In genomic region chr7:99665312-99665759, GRCh38 we compare ENCODE assay signal across 24 cellular contexts. TPM values are rescaled to one million over a fixed set of nuclear protein-coding genes. Genes with fewer than 3 reads are reported as not detected.
"Had no signal": no experiment of that assay in that cellular context is flagged by ENCODE, and none has a peak within 500 bp of the region (broad histone marks: within the 10 kb centered on the region; RNA-seq: fewer than 3 reads in every experiment).

No MANE protein-coding gene starts in this region.

- H3K9me3 Mint-ChIP-seq: activated CD4-positive, alpha-beta T cell treated with anti-CD3 and anti-CD28 coated beads, Interleukin-2, amount 10 ng/mL, durations not matched to agents 24 days and 14 days had no signal

- DNase-seq: activated CD4-positive, alpha-beta T cell treated with anti-CD3 and anti-CD28 coated beads, Interleukin-2, amount 10 ng/mL, durations not matched to agents 24 days and 14 days; activated effector memory CD4-positive, alpha-beta T cell treated with Interleukin-2 at 50 U/mL for 16 hours; activated T-cell treated with anti-CD3 and anti-CD28 coated beads for 4 hours; anterior cingulate cortex; caudate nucleus; foreskin melanocyte; kidney; left lung; mammary epithelial cell; nephron progenitor cell; nucleus accumbens; SIG-M5; stimulated activated CD4-positive, alpha-beta T cell treated with anti-CD3 and anti-CD28 coated beads, Interleukin-4, amount 100 ng/mL, for 4 hours; stimulated activated naive CD4-positive, alpha-beta T cell; substantia nigra; T-helper 1 cell; tibial artery had no signal

- ATAC-seq: left lung, sciatic nerve, SK-N-SH treated with all-trans-retinoic acid at 6 μM for 48 hours, WTC11 had no signal

- H3K27ac Mint-ChIP-seq: activated CD4-positive, alpha-beta T cell treated with anti-CD3 and anti-CD28 coated beads, Interleukin-2, amount 10 ng/mL, durations not matched to agents 24 days and 14 days; brain; nephron progenitor cell; WTC11 had no signal

- H3K27me3 Mint-ChIP-seq: activated CD4-positive, alpha-beta T cell treated with anti-CD3 and anti-CD28 coated beads, Interleukin-2, amount 10 ng/mL, durations not matched to agents 24 days and 14 days; brain had no signal

- H3K4me3 Mint-ChIP-seq: activated CD4-positive, alpha-beta T cell treated with anti-CD3 and anti-CD28 coated beads, Interleukin-2, amount 10 ng/mL, durations not matched to agents 24 days and 14 days; brain; nephron progenitor cell; WTC11 had no signal

- FAIRE-seq: colon, kidney had no signal

- H3K4me1 Mint-ChIP-seq: brain, nephron progenitor cell, WTC11 had no signal

RNA-seq across cellular contexts. Expression of gene CYP3A5, which starts 14.5 kb away (rescaled TPM):
- total RNA-seq: activated CD4-positive, alpha-beta T cell treated with anti-CD3 and anti-CD28 coated beads, Interleukin-2, amount 10 ng/mL, durations not matched to agents 24 days and 14 days; mammary epithelial cell; myocyte; smooth muscle cell had no signal
